ENCODE assay signal across 1 cellular context in the genomic region with DNA sequence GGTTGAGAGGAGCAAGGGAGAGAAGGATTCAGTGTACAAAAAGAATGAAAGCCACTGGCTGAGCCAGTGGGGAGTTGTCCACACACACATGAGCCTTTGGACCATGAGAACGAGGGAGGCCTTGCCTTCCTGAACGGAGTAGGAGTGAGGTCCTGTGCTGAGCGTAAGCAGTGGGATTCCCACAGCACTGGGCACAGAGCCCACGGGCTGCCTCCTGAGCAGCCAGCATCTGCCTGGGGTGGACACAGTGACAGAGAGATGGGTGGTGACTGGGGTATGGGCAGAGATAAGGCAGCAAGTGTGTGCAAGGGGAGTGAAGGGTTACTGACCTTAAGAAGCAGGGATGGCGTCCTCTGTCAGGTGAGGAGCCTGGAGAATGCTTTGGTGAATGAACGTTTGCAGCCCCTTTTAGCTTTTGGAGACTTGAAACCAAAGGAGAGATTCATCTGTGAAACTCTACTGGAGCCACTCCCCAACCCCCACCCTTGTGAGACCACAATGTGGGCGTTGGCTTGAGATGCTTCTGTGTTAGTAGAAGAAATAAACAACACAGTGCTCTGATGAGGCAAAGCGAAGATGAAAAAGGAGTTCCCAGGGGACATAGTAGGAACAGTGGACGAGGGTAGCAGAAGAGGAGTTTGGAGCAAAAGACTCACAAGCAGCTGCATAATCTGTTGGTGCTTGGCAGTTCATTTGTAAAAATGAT.
TF ChIP-seq lines count a peak whose summit lies in the region.

No MANE protein-coding gene starts in this region.

TF ChIP-seq in K562, 482 proteins besides CTCF, POLR2A, EP300 and RAD21 (continued from another document):
- TF ChIP-seq, protein P1, sequence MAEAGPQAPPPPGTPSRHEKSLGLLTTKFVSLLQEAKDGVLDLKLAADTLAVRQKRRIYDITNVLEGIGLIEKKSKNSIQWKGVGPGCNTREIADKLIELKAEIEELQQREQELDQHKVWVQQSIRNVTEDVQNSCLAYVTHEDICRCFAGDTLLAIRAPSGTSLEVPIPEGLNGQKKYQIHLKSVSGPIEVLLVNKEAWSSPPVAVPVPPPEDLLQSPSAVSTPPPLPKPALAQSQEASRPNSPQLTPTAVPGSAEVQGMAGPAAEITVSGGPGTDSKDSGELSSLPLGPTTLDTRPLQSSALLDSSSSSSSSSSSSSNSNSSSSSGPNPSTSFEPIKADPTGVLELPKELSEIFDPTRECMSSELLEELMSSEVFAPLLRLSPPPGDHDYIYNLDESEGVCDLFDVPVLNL (CRISPR knock-in tag; IDR thresholded peaks at IDR 0.05; ENCODE audit: low read depth): no peak
- TF ChIP-seq CBX1 (IDR thresholded peaks at IDR 0.05; ENCODE audit: low read depth): no peak
TF ChIP-seq in K562: peak in this region for 1.
